23 cellular contexts compared by ENCODE assay signal in genomic region chr9:69197687-69198086, GRCh38. TPM values are rescaled to one million over a fixed set of nuclear protein-coding genes. Genes with fewer than 3 reads are reported as not detected.
DNase-seq lines count a peak whose midpoint lies in the region; ATAC-seq and TF ChIP-seq lines count a peak whose summit lies in the region.
"Had no signal": no experiment of that assay in that cellular context is flagged by ENCODE, and none has a peak within 500 bp of the region (broad histone marks: within the 10 kb centered on the region; RNA-seq: fewer than 3 reads in every experiment).

No MANE protein-coding gene starts in this region.

- DNase-seq in GM23338 (ENCODE audit: low spot score), result no peak
- no peak for DNase-seq in WTC11 (ENCODE audit: low spot score)
- DNase-seq in cardiac muscle cell (ENCODE audit: low read depth in 1 of 2, low spot score in 1 of 2), result peak in 1 of 2 donors; percentile 80
- DNase-seq in left lobe of liver (ENCODE audit: low spot score), result no peak
- no peak for DNase-seq in H7
- DNase-seq in SKM-1 (lab: John Stamatoyannopoulos, UW; ENCODE audit: unreplicated experiment), result no peak
- DNase-seq: DMS53; GDM1; MV-4-11; NCI-H1105 treated with DMSO at 0.1 percent for 48 hours; NCI-H2029 treated with DMSO at 0.1 percent for 48 hours; NCI-H226; NCI-H510A treated with DMSO at 0.1 percent for 48 hours; NCI-H774; NK-92 treated with Interleukin-12 subunit alpha and Interleukin-12 subunit beta, amount 100 ng/mL, for 24 hours; Peyer's patch; SW 1271 had no signal

- H3K27me3 ChIP-seq in GM23338 (ENCODE audit: insufficient read depth) (no peaks in the 10 kb centered on the region), cardiac muscle cell (no peaks in the 10 kb centered on the region), H7 (ENCODE audit: control insufficient read depth, insufficient read depth, low read length) (no peaks in the 10 kb centered on the region)
- H3K27me3 ChIP-seq: Peyer's patch, SJSA1 had no signal

- POLR2A ChIA-PET in WTC11 (lab: Charles Lee), result no interaction called here

- no peaks in the 10 kb centered on the region; the same call in 1 of the 2 replicates for H3K9me2 ChIP-seq in GM23338 (ENCODE audit: insufficient read depth)

- H3K4me1 Mint-ChIP-seq in GM23338 (peaks cover 44% of the 10 kb centered on the region), WTC11 (peaks cover 76% of the 10 kb centered on the region)

- H3K27me3 Mint-ChIP-seq in GM23338 (ENCODE audit: insufficient read depth, low read depth, poor library complexity) (peaks cover 2% of the 10 kb centered on the region), WTC11 (ENCODE audit: low read depth) (no peaks in the 10 kb centered on the region)
- H3K27me3 Mint-ChIP-seq: B cell had no signal

- H3K27ac Mint-ChIP-seq in GM23338 (no peak overlapping the region), WTC11 (peak overlapping the region; percentile 86)
- H3K27ac Mint-ChIP-seq: B cell, CD14-positive monocyte had no signal

- peaks cover 93% of the 10 kb centered on the region for H3K79me2 ChIP-seq in GM23338 (replicated peaks; ENCODE audit: insufficient read depth)

- no peaks in the 10 kb centered on the region; the same call in 2 of the 3 replicates for H3K9me3 Mint-ChIP-seq in GM23338
- no peaks in the 10 kb centered on the region for H3K9me3 Mint-ChIP-seq in WTC11
- H3K9me3 Mint-ChIP-seq: CD14-positive monocyte had no signal

- CTCF ChIA-PET in WTC11 (lab: Charles Lee), result interaction anchor here (0.6 kb wide), 1 partner anchor 499 kb away, joined by 3 read pairs; no protein-coding TSS in a partner anchor

- H3K4me3 ChIP-seq in GM23338 (no peak overlapping the region), cardiac muscle cell (no peak overlapping the region), H7 (ENCODE audit: insufficient read depth, low read depth, low read length) (no peak overlapping the region)
- H3K4me3 ChIP-seq: Peyer's patch, SJSA1 had no signal

- ATAC-seq in GM23338 (no peak), WTC11 (no peak), left lobe of liver (peak; percentile 45), GM18505 (IDR thresholded peaks at IDR 0.05; ENCODE audit: unreplicated experiment) (no peak)
- ATAC-seq: HCT116 had no signal

- no peak overlapping the region for H3K4me2 ChIP-seq in GM23338
- H3K4me2 ChIP-seq: KMS-11 had no signal

- H4K20me1 ChIP-seq in GM23338 (replicated peaks; ENCODE audit: insufficient read depth), result peaks cover 24% of the 10 kb centered on the region; the same call in 1 of the 2 replicates

- no peaks in the 10 kb centered on the region for H3K9me3 ChIP-seq in cardiac muscle cell (ENCODE audit: low read depth)
- H3K9me3 ChIP-seq: Peyer's patch, SJSA1 had no signal

- no peaks in the 10 kb centered on the region for H3K36me3 Mint-ChIP-seq in GM23338 (ENCODE audit: low read depth)
- H3K36me3 Mint-ChIP-seq in WTC11, result peaks cover 3% of the 10 kb centered on the region; the same call in 1 of the 2 replicates
- H3K36me3 Mint-ChIP-seq: CD14-positive monocyte had no signal

- H3K36me3 ChIP-seq in GM23338 (ENCODE audit: insufficient read depth), result no peaks in the 10 kb centered on the region
- H3K36me3 ChIP-seq in cardiac muscle cell, result no peaks in the 10 kb centered on the region
- H3K36me3 ChIP-seq in H7 (replicated peaks; ENCODE audit: control insufficient read depth, insufficient read depth, low read length), result no peaks in the 10 kb centered on the region
- H3K36me3 ChIP-seq: Peyer's patch, SJSA1 had no signal

- H3K27ac ChIP-seq in GM23338 (ENCODE audit: low read depth), result 0 out of 2 replicates have a peak overlapping the region, but pooled peaks have one; percentile 45
- peak overlapping the region; percentile 76 for H3K27ac ChIP-seq in cardiac muscle cell
- H3K27ac ChIP-seq: KMS-11, Peyer's patch, SJSA1 had no signal

- no peak overlapping the region for H2AFZ ChIP-seq in GM23338

- H3F3A ChIP-seq in GM23338 (replicated peaks; ENCODE audit: low read depth), result no peaks in the 10 kb centered on the region

- peaks cover 40% of the 10 kb centered on the region for H3K4me1 ChIP-seq in GM23338 (ENCODE audit: insufficient read depth)
- H3K4me1 ChIP-seq in cardiac muscle cell (ENCODE audit: low read depth), result peaks cover 42% of the 10 kb centered on the region
- H3K4me1 ChIP-seq: SJSA1 had no signal

- no peak overlapping the region for H3K4me3 Mint-ChIP-seq in GM23338
- no peak overlapping the region for H3K4me3 Mint-ChIP-seq in WTC11
- H3K4me3 Mint-ChIP-seq: B cell, CD14-positive monocyte had no signal

- TF ChIP-seq POLR2A in GM18505 (IDR thresholded peaks at IDR 0.05; ENCODE audit: borderline replicate concordance, extremely low read depth, insufficient read depth, insufficient read length), result no peak

- TF ChIP-seq CTCF in GM23338 (conservative IDR thresholded peaks at IDR 0.05; ENCODE audit: low read depth in 2 of 2) (no peak), WTC11 (IDR thresholded peaks at IDR 0.05) (no peak), cardiac muscle cell (IDR thresholded peaks at IDR 0.05; ENCODE audit: low read depth, low read length) (no peak)

TF ChIP-seq in GM23338, 12 proteins besides CTCF, POLR2A, EP300 and RAD21 (continues in another document):
- TF ChIP-seq NANOG (IDR thresholded peaks at IDR 0.05; ENCODE audit: borderline replicate concordance), result no peak
- no peak for TF ChIP-seq ETS1 (IDR thresholded peaks at IDR 0.05)
- TF ChIP-seq ZNF114 (CRISPR knock-in tag; IDR thresholded peaks at IDR 0.05), result no peak
- TF ChIP-seq EZH2phosphoT487 (IDR thresholded peaks at IDR 0.05; ENCODE audit: unreplicated experiment), result no peak
- no peak for TF ChIP-seq CREB1 (CRISPR knock-in tag; IDR thresholded peaks at IDR 0.05; ENCODE audit: low read depth)
- no peak for TF ChIP-seq ZNF331 (CRISPR knock-in tag; IDR thresholded peaks at IDR 0.05; ENCODE audit: low read depth)
- TF ChIP-seq EZH2 (IDR thresholded peaks at IDR 0.05; ENCODE audit: low read depth, unreplicated experiment), result no peak

TF ChIP-seq in WTC11, 78 proteins besides CTCF, POLR2A, EP300 and RAD21:
- TF ChIP-seq ATF1 (CRISPR knock-in tag; IDR thresholded peaks at IDR 0.05), result no peak
- no peak for TF ChIP-seq NFATC4 (CRISPR knock-in tag; IDR thresholded peaks at IDR 0.05)

RNA-seq across cellular contexts. Expression of gene TJP2, which starts 23.6 kb away (rescaled TPM):
- 176 and 234 TPM in 2 replicates for total RNA-seq in GM23338 (2014; rRNA removed; shearing (Covaris generic))
- polyA plus RNA-seq in GM23338 (2016; fragmentation: Nextera tagmentation; extraction: Ambion mirVana), result 34.9 and 37.6 TPM in 2 replicates
- total RNA-seq in WTC11 (2021), result 155 to 159 TPM (median 156 TPM) in 3 replicates
- total RNA-seq in cardiac muscle cell, result 81.3 and 102 TPM in 2 replicates
- 69.3 and 105 TPM in 2 replicates for polyA plus RNA-seq in cardiac muscle cell
- 81.2 TPM for total RNA-seq in left lobe of liver
- 107 and 128 TPM in 2 replicates for total RNA-seq in H7 (2014; rRNA removed; shearing (Covaris generic))
